ENCODE assay signal across 1 cellular context in genomic region chr1:224945651-224946348, GRCh38.
TF ChIP-seq lines count a peak whose summit lies in the region.
"Not testable (repeated sequence)": the region's sequence is repeated elsewhere in the genome, so short reads cannot be mapped to it uniquely, and the experiment has no call there.

No MANE protein-coding gene starts in this region.

TF ChIP-seq in HepG2, 621 proteins besides CTCF, POLR2A, EP300 and RAD21 (continues in another document):
- TF ChIP-seq PAXIP1 (CRISPR knock-in tag; conservative IDR thresholded peaks at IDR 0.05) (peak; percentile 90), MXD3 (CRISPR knock-in tag; IDR thresholded peaks at IDR 0.05) (0 out of 2 replicates have a peak, but pooled peaks have one; percentile 34), SP5 (CRISPR knock-in tag; IDR thresholded peaks at IDR 0.05; ENCODE audit: borderline replicate concordance, low read depth) (peak; percentile 90), ZFP91 (CRISPR knock-in tag; IDR thresholded peaks at IDR 0.05; ENCODE audit: borderline replicate concordance) (peak; percentile 53; the same call in 1 of the 2 replicates), SAP130 (CRISPR knock-in tag; IDR thresholded peaks at IDR 0.05; ENCODE audit: low read depth) (peak; percentile 83), ZNF205 (CRISPR knock-in tag; IDR thresholded peaks at IDR 0.05) (peak; percentile 60; the same call in 1 of the 2 replicates), ZSCAN29 (CRISPR knock-in tag; conservative IDR thresholded peaks at IDR 0.05) (peak; percentile 56; the same call in 1 of the 2 replicates), ZNF543 (CRISPR knock-in tag; IDR thresholded peaks at IDR 0.05) (0 out of 2 replicates have a peak, but pooled peaks have one; percentile 26), SNAPC2 (CRISPR knock-in tag; IDR thresholded peaks at IDR 0.05) (peak; percentile 29; the same call in 1 of the 2 replicates), REPIN1 (CRISPR knock-in tag; IDR thresholded peaks at IDR 0.05; ENCODE audit: borderline replicate concordance, low read depth) (peak; percentile 97), KDM2A (CRISPR knock-in tag; IDR thresholded peaks at IDR 0.05; ENCODE audit: borderline replicate concordance, low read depth) (peak; percentile 69), HNF4A (CRISPR knock-in tag; IDR thresholded peaks at IDR 0.05) (peak; percentile 93), ZNF281 (CRISPR knock-in tag; IDR thresholded peaks at IDR 0.05; ENCODE audit: borderline replicate concordance) (0 out of 2 replicates have a peak, but pooled peaks have one; percentile 53), ARNT2 (CRISPR knock-in tag; IDR thresholded peaks at IDR 0.05; ENCODE audit: low read depth) (0 out of 2 replicates have a peak, but pooled peaks have one; percentile 23), ZNF605 (CRISPR knock-in tag; IDR thresholded peaks at IDR 0.05) (peak; percentile 49), NR2C2 (CRISPR knock-in tag; IDR thresholded peaks at IDR 0.05; ENCODE audit: borderline replicate concordance) (peak; percentile 46; the same call in 1 of the 2 replicates), ATF4 (CRISPR knock-in tag; IDR thresholded peaks at IDR 0.05) (peak in 1 of 2 experiments; percentile 20; a peak in 1 of 4 replicates), FOXP1 (CRISPR knock-in tag; IDR thresholded peaks at IDR 0.05) (peak; percentile 80), FOXK1 (CRISPR knock-in tag; IDR thresholded peaks at IDR 0.05; ENCODE audit: borderline replicate concordance, low read depth) (peak; percentile 92), ZNF441 (CRISPR knock-in tag; IDR thresholded peaks at IDR 0.05; ENCODE audit: borderline replicate concordance) (0 out of 2 replicates have a peak, but pooled peaks have one; percentile 28), ZBTB20 (CRISPR knock-in tag; IDR thresholded peaks at IDR 0.05; ENCODE audit: borderline replicate concordance, low read depth) (0 out of 2 replicates have a peak, but pooled peaks have one; percentile 37), HOXA3 (CRISPR knock-in tag; IDR thresholded peaks at IDR 0.05) (peak; percentile 58), KDM6A (CRISPR knock-in tag; IDR thresholded peaks at IDR 0.05; ENCODE audit: low read depth) (0 out of 2 replicates have a peak, but pooled peaks have one; percentile 38), ZNF670 (CRISPR knock-in tag; IDR thresholded peaks at IDR 0.05; ENCODE audit: borderline replicate concordance) (peak; percentile 66; the same call in 1 of the 2 replicates), HMG20A (CRISPR knock-in tag; IDR thresholded peaks at IDR 0.05; ENCODE audit: borderline replicate concordance) (peak; percentile 45; the same call in 1 of the 2 replicates), TEAD3 (CRISPR knock-in tag; optimal IDR thresholded peaks at IDR 0.05; ENCODE audit: borderline replicate concordance) (peak; percentile 65), SOX13 (IDR thresholded peaks at IDR 0.05) (0 out of 2 replicates have a peak, but pooled peaks have one; percentile 38), SOX13 (CRISPR knock-in tag; conservative IDR thresholded peaks at IDR 0.05 in 1 of 2, IDR thresholded peaks at IDR 0.05 in 1 of 2) (peak in 1 of 2 experiments; percentile 84; a peak in 2 of 4 replicates), ZNF816 (CRISPR knock-in tag; IDR thresholded peaks at IDR 0.05; ENCODE audit: borderline replicate concordance) (peak; percentile 39; the same call in 1 of the 2 replicates), CBX5 (CRISPR knock-in tag; IDR thresholded peaks at IDR 0.05; ENCODE audit: borderline replicate concordance) (peak; percentile 48; the same call in 1 of the 2 replicates), HMG20B (CRISPR knock-in tag; conservative IDR thresholded peaks at IDR 0.05) (peak; percentile 55; the same call in 1 of the 2 replicates), FLYWCH1 (CRISPR knock-in tag; IDR thresholded peaks at IDR 0.05) (0 out of 2 replicates have a peak, but pooled peaks have one; percentile 57), NCOR1 (IDR thresholded peaks at IDR 0.05; ENCODE audit: borderline replicate concordance, low read length) (0 out of 2 replicates have a peak, but pooled peaks have one; percentile 26), BCL6 (CRISPR knock-in tag; IDR thresholded peaks at IDR 0.05) (peak; percentile 80), FOXA1 (IDR thresholded peaks at IDR 0.05) (peak; percentile 41; the same call in 1 of the 2 replicates), FOXA1 (CRISPR knock-in tag; IDR thresholded peaks at IDR 0.05) (peak; percentile 97), ETV5 (CRISPR knock-in tag; IDR thresholded peaks at IDR 0.05; ENCODE audit: borderline replicate concordance) (peak; percentile 40; the same call in 1 of the 2 replicates), ZNF503 (CRISPR knock-in tag; IDR thresholded peaks at IDR 0.05) (peak; percentile 44; the same call in 1 of the 2 replicates), ATF2 (CRISPR knock-in tag; IDR thresholded peaks at IDR 0.05) (peak; percentile 65; the same call in 1 of the 2 replicates), THAP9 (CRISPR knock-in tag; IDR thresholded peaks at IDR 0.05; ENCODE audit: borderline replicate concordance) (peak; percentile 56; the same call in 1 of the 2 replicates), ZNF143 (CRISPR knock-in tag; IDR thresholded peaks at IDR 0.05) (peak; percentile 48; the same call in 1 of the 2 replicates), ZNF644 (CRISPR knock-in tag; IDR thresholded peaks at IDR 0.05; ENCODE audit: low read depth) (peak; percentile 74), TARDBP (CRISPR knock-in tag; IDR thresholded peaks at IDR 0.05) (peak; percentile 83), IRF2 (CRISPR knock-in tag; IDR thresholded peaks at IDR 0.05) (peak; percentile 72; the same call in 1 of the 2 replicates), ZNF317 (CRISPR knock-in tag; IDR thresholded peaks at IDR 0.05) (0 out of 2 replicates have a peak, but pooled peaks have one; percentile 35), KAT7 (CRISPR knock-in tag; IDR thresholded peaks at IDR 0.05; ENCODE audit: borderline replicate concordance) (peak; percentile 76), HIVEP1 (CRISPR knock-in tag; IDR thresholded peaks at IDR 0.05) (peak; percentile 71; the same call in 1 of the 2 replicates), FOXC1 (CRISPR knock-in tag; IDR thresholded peaks at IDR 0.05; ENCODE audit: borderline replicate concordance) (peak; percentile 46; the same call in 1 of the 2 replicates), KLF6 (CRISPR knock-in tag; IDR thresholded peaks at IDR 0.05) (peak; percentile 38; the same call in 1 of the 2 replicates)
- not testable (repeated sequence) for TF ChIP-seq FOXP1 (IDR thresholded peaks at IDR 0.05)
